Comparison of ENCODE assay signal across 1 cellular context in genomic region chr13:49443327-49443688, GRCh38.
A peak's percentile ranks its signal among the peaks of the same experiment; 100 is the strongest.
TF ChIP-seq lines count a peak whose summit lies in the region.

No MANE protein-coding gene starts in this region.

TF ChIP-seq in GM12878, 131 proteins besides CTCF, POLR2A, EP300 and RAD21:
- TF ChIP-seq NKRF (conservative IDR thresholded peaks at IDR 0.05) = 0 out of 2 replicates have a peak, but pooled peaks have one; percentile 51
- TF ChIP-seq IRF3 (IDR thresholded peaks at IDR 0.05) = no peak
- TF ChIP-seq PML (IDR thresholded peaks at IDR 0.05; ENCODE audit: low read length) = peak; percentile 13; the same call in 1 of the 2 replicates
- TF ChIP-seq MAX (IDR thresholded peaks at IDR 0.05; ENCODE audit: low read depth, low read length) = 0 out of 2 replicates have a peak, but pooled peaks have one; percentile 2
- no peak for TF ChIP-seq NBN (IDR thresholded peaks at IDR 0.05)
- 0 out of 2 replicates have a peak, but pooled peaks have one; percentile 11 for TF ChIP-seq MLLT1 (IDR thresholded peaks at IDR 0.05)
